Comparison of ENCODE assay signal across 25 cellular contexts in genomic region chr9:124409410-124409809, GRCh38. TPM values are rescaled to one million over a fixed set of nuclear protein-coding genes. Genes with fewer than 3 reads are reported as not detected.
"Had no signal": no experiment of that assay in that cellular context is flagged by ENCODE, and none has a peak within 500 bp of the region (broad histone marks: within the 10 kb centered on the region; RNA-seq: fewer than 3 reads in every experiment).

No MANE protein-coding gene starts in this region.

- H3K9me3 ChIP-seq: esophagus muscularis mucosa, heart right ventricle, lower lobe of right lung, suprapubic skin, transverse colon, uterus had no signal

- H3K27ac ChIP-seq: esophagus muscularis mucosa, heart right ventricle, lower lobe of right lung, suprapubic skin, uterus had no signal

- H3K27ac Mint-ChIP-seq: activated B cell treated with CpG ODN at 0.5 μM for 24 hours; activated CD4-positive, alpha-beta memory T cell treated with anti-CD3 and anti-CD28 coated beads for 36 hours; activated naive CD8-positive, alpha-beta T cell; activated T-helper 1 cell treated with anti-CD3 and anti-CD28 coated beads, Interleukin-12 subunit alpha, Interleukin-12 subunit beta, Interleukin-2, Interleukin-4 antibody, amounts not matched to agents 30 ng/mL and 10 ng/mL and 1 ng/mL, durations not matched to agents 14 hours and 24 hours and 36 hours; brain; nephron progenitor cell; stimulated activated naive CD8-positive, alpha-beta T cell treated with anti-CD3 and anti-CD28 coated beads, Interleukin-15, Interleukin-2, amounts not matched to agents 100 ng/mL and 50 ng/mL, for 24 hours had no signal

- H3K9me3 Mint-ChIP-seq: activated B cell treated with CpG ODN at 0.5 μM for 24 hours; activated CD4-positive, alpha-beta memory T cell treated with anti-CD3 and anti-CD28 coated beads for 36 hours; activated T-helper 1 cell treated with anti-CD3 and anti-CD28 coated beads, Interleukin-12 subunit alpha, Interleukin-12 subunit beta, Interleukin-2, Interleukin-4 antibody, amounts not matched to agents 30 ng/mL and 10 ng/mL and 1 ng/mL, durations not matched to agents 14 hours and 24 hours and 36 hours; brain; nephron progenitor cell; stimulated activated naive CD8-positive, alpha-beta T cell treated with anti-CD3 and anti-CD28 coated beads, Interleukin-15, Interleukin-2, amounts not matched to agents 100 ng/mL and 50 ng/mL, for 24 hours had no signal

- H3K4me3 Mint-ChIP-seq: activated B cell treated with CpG ODN at 0.5 μM for 24 hours; activated CD4-positive, alpha-beta memory T cell treated with anti-CD3 and anti-CD28 coated beads for 36 hours; activated naive CD8-positive, alpha-beta T cell; activated T-helper 1 cell treated with anti-CD3 and anti-CD28 coated beads, Interleukin-12 subunit alpha, Interleukin-12 subunit beta, Interleukin-2, Interleukin-4 antibody, amounts not matched to agents 30 ng/mL and 10 ng/mL and 1 ng/mL, durations not matched to agents 14 hours and 24 hours and 36 hours; brain; nephron progenitor cell; stimulated activated naive CD8-positive, alpha-beta T cell treated with anti-CD3 and anti-CD28 coated beads, Interleukin-15, Interleukin-2, amounts not matched to agents 100 ng/mL and 50 ng/mL, for 24 hours had no signal

- H3K36me3 ChIP-seq: uterus had no signal

- DNase-seq: activated B cell treated with CpG ODN at 0.5 μM for 24 hours; activated CD4-positive, alpha-beta memory T cell treated with anti-CD3 and anti-CD28 coated beads for 36 hours; activated CD4-positive, alpha-beta T cell treated with anti-CD3 and anti-CD28 coated beads for 4 hours; activated T-cell treated with anti-CD3 and anti-CD28 coated beads for 4 hours; caudate nucleus; heart right ventricle; kidney glomerular epithelial cell; lower lobe of right lung; midbrain; nephron progenitor cell; occipital lobe; T-helper 1 cell; T-helper 9 cell; transverse colon; uterus had no signal

- H3K4me3 ChIP-seq: esophagus muscularis mucosa, heart right ventricle, lower lobe of right lung, suprapubic skin, transverse colon, uterus had no signal

- FAIRE-seq: colon had no signal

- H3K27me3 ChIP-seq: esophagus muscularis mucosa, heart right ventricle, suprapubic skin, transverse colon, uterus had no signal

- H3K27me3 Mint-ChIP-seq: activated B cell treated with CpG ODN at 0.5 μM for 24 hours; activated CD4-positive, alpha-beta memory T cell treated with anti-CD3 and anti-CD28 coated beads for 36 hours; activated naive CD8-positive, alpha-beta T cell; brain; stimulated activated naive CD8-positive, alpha-beta T cell treated with anti-CD3 and anti-CD28 coated beads, Interleukin-15, Interleukin-2, amounts not matched to agents 100 ng/mL and 50 ng/mL, for 24 hours had no signal

- ATAC-seq: heart right ventricle, lower lobe of right lung had no signal

RNA-seq across cellular contexts. Expression of gene ADGRD2, which starts 40.8 kb away (rescaled TPM):
- total RNA-seq: activated B cell treated with CpG ODN at 0.5 μM for 24 hours; activated CD4-positive, alpha-beta memory T cell treated with anti-CD3 and anti-CD28 coated beads for 36 hours; activated T-helper 1 cell treated with anti-CD3 and anti-CD28 coated beads, Interleukin-12 subunit alpha, Interleukin-12 subunit beta, Interleukin-2, Interleukin-4 antibody, amounts not matched to agents 30 ng/mL and 10 ng/mL and 1 ng/mL, durations not matched to agents 14 hours and 24 hours and 36 hours; esophagus muscularis mucosa; lower lobe of right lung; myocyte; occipital lobe; posterior vena cava; skeletal muscle tissue; transverse colon had no signal
